8 cellular contexts compared by ENCODE assay signal in the genomic region with DNA sequence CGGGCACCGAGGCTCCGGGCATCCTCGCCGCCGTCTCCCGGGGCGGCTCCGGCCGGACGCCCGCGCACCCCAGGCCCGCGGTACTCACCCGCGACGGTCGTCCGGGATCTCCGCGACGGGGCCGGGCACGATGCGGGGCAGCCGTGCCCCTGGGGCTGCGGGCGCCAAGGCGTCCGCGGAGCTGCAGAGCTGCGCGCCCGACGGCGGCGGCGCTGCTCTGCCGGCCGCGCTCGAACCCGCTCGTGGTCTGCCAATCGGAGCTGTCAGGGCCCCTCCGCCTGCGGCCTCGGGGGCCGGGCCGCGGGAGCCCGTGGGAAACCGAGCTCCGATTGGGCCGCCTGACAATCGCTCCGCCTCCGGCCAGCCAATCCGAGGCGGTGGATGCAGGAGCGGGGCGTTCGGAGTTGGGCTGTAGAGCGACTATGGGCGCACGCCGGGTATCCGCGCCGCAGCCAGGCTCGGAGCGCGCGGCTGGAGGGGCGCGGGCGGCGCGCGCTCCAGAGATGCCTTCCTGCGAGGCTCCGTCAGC.
A peak's percentile ranks its signal among the peaks of the same experiment; 100 is the strongest.
DNase-seq lines count a peak whose midpoint lies in the region; ATAC-seq and TF ChIP-seq lines count a peak whose summit lies in the region.

No MANE protein-coding gene starts in this region.

- H3K4me3 ChIP-seq in mononuclear cell (ENCODE audit: low read length) = peak overlapping the region; percentile 48

- H3K27me3 ChIP-seq in mononuclear cell (ENCODE audit: insufficient read depth, low read length) = peaks cover 31% of the 10 kb centered on the region

- DNase-seq in AG20443 (ENCODE audit: low spot score) (peak; percentile 97), NCI-H526 (lab: John Stamatoyannopoulos, UW) (peak; percentile 92 to 98), endothelial cell (ENCODE audit: low spot score) (peak; percentile 96)
- peak; percentile 91 for DNase-seq in activated CD8-positive, alpha-beta memory T cell treated with anti-CD3 and anti-CD28 coated beads, Interleukin-2, amount 50 U/mL, for 4 hours
- peak; percentile 85 to 86 for DNase-seq in stimulated activated CD8-positive, alpha-beta memory T cell treated with anti-CD3 and anti-CD28 coated beads, Interleukin-2, amount 100 ng/mL, for 48 hours (ENCODE audit: low read depth in 2 of 2)

- TF ChIP-seq CTCF in endothelial cell (IDR thresholded peaks at IDR 0.05; ENCODE audit: unreplicated experiment) = peak; percentile 49

- H3K27ac Mint-ChIP-seq in endothelial cell (ENCODE audit: unreplicated experiment) = no peak overlapping the region

- H3K4me1 Mint-ChIP-seq in endothelial cell (ENCODE audit: unreplicated experiment) = peaks cover 41% of the 10 kb centered on the region

- H3K4me1 ChIP-seq in mononuclear cell (ENCODE audit: insufficient read depth, low read length) = peaks cover 26% of the 10 kb centered on the region

- peaks cover 21% of the 10 kb centered on the region for H3K27me3 Mint-ChIP-seq in endothelial cell (ENCODE audit: unreplicated experiment)

- peaks cover 18% of the 10 kb centered on the region for H3K36me3 Mint-ChIP-seq in endothelial cell (ENCODE audit: low read depth, unreplicated experiment)

- ATAC-seq in GM19043 (IDR thresholded peaks at IDR 0.05; ENCODE audit: low read depth, unreplicated experiment) = peak; percentile 81
- ATAC-seq in HG03432 (IDR thresholded peaks at IDR 0.05; ENCODE audit: unreplicated experiment) = peak; percentile 87

- H3K9me3 Mint-ChIP-seq in endothelial cell (ENCODE audit: unreplicated experiment) = no peaks in the 10 kb centered on the region

- no peak overlapping the region for H3K4me3 Mint-ChIP-seq in endothelial cell (ENCODE audit: unreplicated experiment)

- no peaks in the 10 kb centered on the region for H3K9me3 ChIP-seq in mononuclear cell (ENCODE audit: low read depth, low read length)

Comparison
In these comparisons a context has a peak if more than half of its experiments do, and no peak if none do; other contexts are left out.
1. Peak in every context shown above with its lines: DNase-seq, ATAC-seq and H3K4me3 ChIP-seq.